Comparison of ENCODE assay signal across 24 cellular contexts in the genomic region with DNA sequence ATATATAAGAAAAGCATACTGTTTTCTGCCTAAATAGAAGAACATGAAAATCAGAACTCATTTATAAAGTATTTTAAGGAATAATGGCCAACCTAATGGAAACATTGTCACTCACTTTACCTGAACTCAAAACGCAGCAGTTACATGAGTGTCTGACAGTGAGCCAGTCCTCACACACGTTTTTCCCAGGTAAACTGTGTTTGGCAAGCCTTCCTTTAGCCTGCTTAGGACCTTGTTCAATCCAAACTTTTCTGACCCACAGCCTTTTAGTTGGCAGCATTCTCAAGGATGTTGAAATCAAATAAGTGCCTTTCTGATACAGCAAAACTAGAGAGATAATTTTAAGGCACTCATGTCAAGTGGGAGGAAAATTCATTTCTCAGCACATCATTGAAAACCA.
"Had no signal": no experiment of that assay in that cellular context is flagged by ENCODE, and none has a peak within 500 bp of the region (broad histone marks: within the 10 kb centered on the region; RNA-seq: fewer than 3 reads in every experiment).

No MANE protein-coding gene starts in this region.

- ATAC-seq: effector memory CD8-positive, alpha-beta T cell; esophagus mucosa; foreskin keratinocyte; gastrocnemius medialis; gastroesophageal sphincter; heart left ventricle; heart right ventricle had no signal

- H3K36me3 ChIP-seq: colonic mucosa, esophagus muscularis mucosa, esophagus squamous epithelium, gastrocnemius medialis, gastroesophageal sphincter, heart left ventricle, heart right ventricle had no signal

- H3K27ac Mint-ChIP-seq: dendritic cell treated with granulocyte-macrophage colony-stimulating factor and Interleukin-4, amounts not matched to agents 40 ng/mL and 50 ng/mL, for 4 days; effector memory CD8-positive, alpha-beta T cell; endodermal cell had no signal

- H3K9me3 Mint-ChIP-seq: dendritic cell treated with granulocyte-macrophage colony-stimulating factor and Interleukin-4, amounts not matched to agents 40 ng/mL and 50 ng/mL, for 4 days; effector memory CD8-positive, alpha-beta T cell; endodermal cell had no signal

- DNase-seq: colonic mucosa; dermis blood vessel endothelial cell; dorsolateral prefrontal cortex; effector CD4-positive, alpha-beta T cell; effector CD8-positive, alpha-beta T cell; effector memory CD4-positive, alpha-beta T cell; effector memory CD8-positive, alpha-beta T cell; endodermal cell; erythroblast; esophagus squamous epithelium; foreskin fibroblast; foreskin keratinocyte; foreskin melanocyte; gastrocnemius medialis; glutamatergic neuron; head of caudate nucleus; heart left ventricle; heart right ventricle had no signal

- H3K9me3 ChIP-seq: colonic mucosa, esophagus muscularis mucosa, esophagus squamous epithelium, gastrocnemius medialis, gastroesophageal sphincter, heart left ventricle, heart right ventricle had no signal

- H3K27me3 ChIP-seq: colonic mucosa, esophagus muscularis mucosa, gastrocnemius medialis, gastroesophageal sphincter had no signal

- H3K4me3 ChIP-seq: colonic mucosa, coronary artery, dorsolateral prefrontal cortex, esophagus muscularis mucosa, esophagus squamous epithelium, gastrocnemius medialis, gastroesophageal sphincter, heart left ventricle, heart right ventricle had no signal

- H3K4me1 ChIP-seq: colonic mucosa, foreskin keratinocyte, gastrocnemius medialis, heart left ventricle had no signal

- H3K27ac ChIP-seq: colonic mucosa, coronary artery, dorsolateral prefrontal cortex, epithelial cell of prostate, esophagus muscularis mucosa, esophagus squamous epithelium, foreskin keratinocyte, gastrocnemius medialis, gastroesophageal sphincter, heart left ventricle, heart right ventricle had no signal
